Comparison of ENCODE assay signal across 14 cellular contexts in the genomic region with DNA sequence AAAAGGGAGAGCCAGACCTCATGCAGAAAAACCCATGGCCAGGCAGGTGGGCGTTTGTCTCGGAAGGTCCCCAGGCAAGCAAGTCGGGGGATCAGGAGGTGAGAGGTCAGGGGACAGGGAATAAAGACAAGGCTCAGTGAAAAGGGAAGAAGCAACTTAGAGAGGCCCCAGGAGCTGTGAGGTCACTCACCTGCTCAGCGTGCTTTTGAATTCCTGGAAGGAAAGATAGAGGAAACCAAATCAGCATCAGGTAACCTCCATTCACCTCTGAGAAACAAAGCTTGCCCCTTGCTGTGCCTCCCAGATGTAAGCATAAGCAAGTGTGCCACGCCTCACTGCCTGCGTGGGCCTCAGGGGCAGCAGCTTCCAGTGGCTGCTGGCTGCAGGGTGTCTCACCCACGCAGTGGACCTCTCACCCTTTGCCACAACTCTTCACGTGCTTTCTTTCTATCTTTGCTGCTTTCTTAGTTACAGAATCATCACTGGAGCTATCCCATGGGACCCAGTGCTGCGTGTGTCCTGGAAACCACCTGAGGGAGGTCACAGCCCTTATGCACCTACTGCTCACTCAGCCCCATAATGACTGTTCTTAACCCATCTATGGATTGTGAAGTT. TPM values are rescaled to one million over a fixed set of nuclear protein-coding genes. Genes with fewer than 3 reads are reported as not detected.
DNase-seq lines count a peak whose midpoint lies in the region; ATAC-seq and TF ChIP-seq lines count a peak whose summit lies in the region.
"Had no signal": no experiment of that assay in that cellular context is flagged by ENCODE, and none has a peak within 500 bp of the region (broad histone marks: within the 10 kb centered on the region; RNA-seq: fewer than 3 reads in every experiment).

No MANE protein-coding gene starts in this region.

- H3K9me3 ChIP-seq in HEK293 (ENCODE audit: control insufficient read depth, insufficient read depth, low read depth, low read length) (no peaks in the 10 kb centered on the region), psoas muscle (no peaks in the 10 kb centered on the region), endodermal cell (ENCODE audit: control insufficient read depth, low read length) (no peaks in the 10 kb centered on the region)

- no peaks in the 10 kb centered on the region for H3K36me3 ChIP-seq in HEK293 (ENCODE audit: control insufficient read depth in 2 of 2, insufficient read depth in 1 of 2, low read length in 2 of 2)
- peaks cover 0 to 51% of the 10 kb centered on the region in 2 donors for H3K36me3 ChIP-seq in psoas muscle (ENCODE audit: insufficient read depth in 1 of 2, low read depth in 1 of 2)
- H3K36me3 ChIP-seq in endodermal cell (ENCODE audit: control insufficient read depth, insufficient read depth, low read length), result no peaks in the 10 kb centered on the region

- no peak overlapping the region for H3K9ac ChIP-seq in endodermal cell (ENCODE audit: extremely low read depth, low read length, poor library complexity, severe bottlenecking)

- H3K4me3 ChIP-seq in HEK293 (ENCODE audit: low read depth, low read length) (no peak overlapping the region), psoas muscle (no peak overlapping the region), endodermal cell (ENCODE audit: low read length) (no peak overlapping the region)

- no peaks in the 10 kb centered on the region for H3K4me1 ChIP-seq in HEK293 (ENCODE audit: control insufficient read depth, insufficient read depth, low read length)
- H3K4me1 ChIP-seq in psoas muscle, result peaks cover 19% of the 10 kb centered on the region
- peaks cover 4% of the 10 kb centered on the region for H3K4me1 ChIP-seq in endodermal cell (ENCODE audit: control insufficient read depth, insufficient read depth, low read length)

- H3K27me3 Mint-ChIP-seq in endodermal cell (ENCODE audit: insufficient read depth), result peaks cover 86% of the 10 kb centered on the region
- H3K27me3 Mint-ChIP-seq: activated naive CD8-positive, alpha-beta T cell had no signal

- H3K9me3 Mint-ChIP-seq in endodermal cell, result no peaks in the 10 kb centered on the region
- H3K9me3 Mint-ChIP-seq: HFFc6; natural killer cell treated with Interleukin-12 subunit alpha and Interleukin-12 subunit beta and Interleukin-15 and Interleukin-18, amount 100 ng/mL, for 72 hours had no signal

- H3K27ac Mint-ChIP-seq in endodermal cell, result no peak overlapping the region
- H3K27ac Mint-ChIP-seq: activated naive CD8-positive, alpha-beta T cell; HFFc6; natural killer cell treated with Interleukin-12 subunit alpha and Interleukin-12 subunit beta and Interleukin-15 and Interleukin-18, amount 100 ng/mL, for 72 hours had no signal

- DNase-seq in psoas muscle (no peak), dermis blood vessel endothelial cell (no peak), 8988T (no peak), endodermal cell (no peak)
- no peak for DNase-seq in central memory CD4-positive, alpha-beta T cell
- DNase-seq: DMS53, HFFc6, NCI-H146 had no signal

- POLR2A ChIA-PET in HEK293 (lab: Yijun Ruan, JAX), result interaction anchor here (1.2 to 1.7 kb wide), 2 partner anchors 24 to 45 kb away, joined by 3 to 4 read pairs; partner anchors contain the start of genes RACK1 and TRIM41

- intact Hi-C loops in psoas muscle (cut with DNase I), result no loop called here

- CTCF ChIA-PET in HEK293 (lab: Yijun Ruan, JAX), result interaction anchor here (0.5 to 0.8 kb wide), 2 partner anchors 15 to 158 kb away, joined by 3 to 5 read pairs; no protein-coding TSS in a partner anchor

- no peaks in the 10 kb centered on the region for H3K36me3 Mint-ChIP-seq in endodermal cell (ENCODE audit: low read depth)
- H3K36me3 Mint-ChIP-seq: activated naive CD8-positive, alpha-beta T cell; natural killer cell treated with Interleukin-12 subunit alpha and Interleukin-12 subunit beta and Interleukin-15 and Interleukin-18, amount 100 ng/mL, for 72 hours had no signal

- WGBS in psoas muscle, 3 donors, result 62 to 64% (median 63%) methylated on average over 9 of the region's 9 CpGs
- WGBS in endodermal cell (ENCODE audit: insufficient coverage in 1 of 2, insufficient read length in 1 of 2), 2 experiments, result 53 to 59% methylated on average over 6 to 9 of the region's 9 CpGs

- H3K27ac ChIP-seq in HEK293 (ENCODE audit: extremely low read depth, low read depth, low read length), result no peak overlapping the region
- H3K27ac ChIP-seq in psoas muscle, result peak overlapping the region; percentile 36
- H3K27ac ChIP-seq in endodermal cell (ENCODE audit: low read depth, low read length), result no peak overlapping the region

- H3K4me3 Mint-ChIP-seq in endodermal cell, result no peak overlapping the region
- H3K4me3 Mint-ChIP-seq: activated naive CD8-positive, alpha-beta T cell; HFFc6; natural killer cell treated with Interleukin-12 subunit alpha and Interleukin-12 subunit beta and Interleukin-15 and Interleukin-18, amount 100 ng/mL, for 72 hours had no signal

- peaks cover 5% of the 10 kb centered on the region for H3K4me1 Mint-ChIP-seq in endodermal cell

- no peak for TF ChIP-seq CTCF in HEK293 (tag by site-specific recombination; IDR thresholded peaks at IDR 0.05)
- TF ChIP-seq CTCF in psoas muscle (IDR thresholded peaks at IDR 0.05), result no peak
- TF ChIP-seq CTCF in endodermal cell (conservative IDR thresholded peaks at IDR 0.05), result no peak

- peak; percentile 80 for ATAC-seq in GM18909 (IDR thresholded peaks at IDR 0.05; ENCODE audit: poor library complexity, unreplicated experiment)
- ATAC-seq in HG03460 (IDR thresholded peaks at IDR 0.05; ENCODE audit: unreplicated experiment), result peak; percentile 73
- ATAC-seq in psoas muscle, result no peak

- H3K27me3 ChIP-seq in psoas muscle (ENCODE audit: insufficient read depth in 3 of 3, low read length in 2 of 3) (no peaks in the 10 kb centered on the region), endodermal cell (ENCODE audit: control insufficient read depth, insufficient read depth, low read length, poor library complexity, severe bottlenecking) (peaks cover 47% of the 10 kb centered on the region)

TF ChIP-seq in HEK293, 187 proteins besides CTCF, POLR2A, EP300 and RAD21:
- TF ChIP-seq ZBTB48 (tag by site-specific recombination; IDR thresholded peaks at IDR 0.05) (no peak), EGR2 (tag by site-specific recombination; IDR thresholded peaks at IDR 0.05; ENCODE audit: low read depth) (peak; percentile 36; the same call in 1 of the 2 replicates), ZFHX2 (tag by site-specific recombination; conservative IDR thresholded peaks at IDR 0.05) (0 out of 2 replicates have a peak, but pooled peaks have one; percentile 40)

RNA-seq across cellular contexts. Expression of gene TRIM7, which starts 6.0 kb away (rescaled TPM):
- total RNA-seq in psoas muscle (10 to 100 TPM; 18.5 to 42.6 (median 32.4) TPM), dermis blood vessel endothelial cell (2.7 and 5.2 TPM in 2 replicates), endodermal cell (not detected)
- polyA plus RNA-seq in psoas muscle, result 10 to 100 TPM; 10.4 to 37.7 (median 21.2) TPM
- 0.21 TPM for polyA plus RNA-seq in endodermal cell (2013, experiment 1 of 2)
- polyA plus RNA-seq in endodermal cell (2013, experiment 2 of 2), result 0.29 TPM

RNA-seq across cellular contexts. Expression of gene TRIM41, which starts 24.1 kb away (rescaled TPM):
- total RNA-seq in psoas muscle (10 to 100 TPM; 26.6 to 33.6 (median 31.5) TPM), dermis blood vessel endothelial cell (9.0 and 9.2 TPM in 2 replicates), endodermal cell (10 to 100 TPM; 37.5 to 41.7 TPM)
- polyA plus RNA-seq in psoas muscle, result 10 to 100 TPM; 12.5 to 44.0 (median 17.4) TPM
- polyA plus RNA-seq in endodermal cell (2013, experiment 1 of 2), result 29.1 TPM
- 23.7 TPM for polyA plus RNA-seq in endodermal cell (2013, experiment 2 of 2)

RNA-seq across cellular contexts. Expression of gene RACK1, which starts 44.7 kb away (rescaled TPM):
- total RNA-seq in psoas muscle (1,000 to 10,000 TPM in 1 of 4 donors, 100 to 1,000 TPM in 3; 832 to 1,110 (median 978) TPM), dermis blood vessel endothelial cell (4,132 and 4,370 TPM in 2 replicates), endodermal cell (1,000 to 10,000 TPM; 1,942 to 1,975 TPM)
- polyA plus RNA-seq in psoas muscle, result 1,000 to 10,000 TPM; 1,678 to 3,660 (median 1,849) TPM
- polyA plus RNA-seq in endodermal cell (2013, experiment 1 of 2), result 2,359 TPM
- 2,067 TPM for polyA plus RNA-seq in endodermal cell (2013, experiment 2 of 2)

RNA-seq across cellular contexts. Expression of gene OR2V2, which starts 51.6 kb away (rescaled TPM):
- total RNA-seq in psoas muscle, result not detected
- not detected for polyA plus RNA-seq in psoas muscle
- not detected in 2 replicates for total RNA-seq in dermis blood vessel endothelial cell
- total RNA-seq in endodermal cell, result not detected
- not detected for polyA plus RNA-seq in endodermal cell (2013, experiment 1 of 2)
- polyA plus RNA-seq in endodermal cell (2013, experiment 2 of 2), result not detected
- total RNA-seq: HFFc6; natural killer cell treated with Interleukin-12 subunit alpha and Interleukin-12 subunit beta and Interleukin-15 and Interleukin-18, amount 100 ng/mL, for 72 hours; RPMI7951 had no signal

Comparison
In these comparisons a context has a peak if more than half of its experiments do, and no peak if none do; other contexts are left out.
1. ATAC-seq: peak in GM18909 (single experiment) and HG03460 (single experiment); none in psoas muscle (0 of 4).